In genomic region chr2:72994282-72994990, GRCh38 we compare ENCODE assay signal across 25 cellular contexts.
A peak's percentile ranks its signal among the peaks of the same experiment; 100 is the strongest.
DNase-seq lines count a peak whose midpoint lies in the region; ATAC-seq, FAIRE-seq and TF ChIP-seq lines count a peak whose summit lies in the region.
"Had no signal": no experiment of that assay in that cellular context is flagged by ENCODE, and none has a peak within 500 bp of the region (broad histone marks: within the 10 kb centered on the region; RNA-seq: fewer than 3 reads in every experiment).

No MANE protein-coding gene starts in this region.

- H3K9me3 ChIP-seq in A549 (no peaks in the 10 kb centered on the region), Peyer's patch (no peaks in the 10 kb centered on the region), kidney (ENCODE audit: control insufficient read depth in 1 of 2, low read length in 2 of 2) (no peaks in the 10 kb centered on the region), sigmoid colon (no peaks in the 10 kb centered on the region), left lung (no peaks in the 10 kb centered on the region)
- H3K9me3 ChIP-seq: heart left ventricle, left ventricle myocardium inferior, right lobe of liver, SK-N-SH had no signal

- POLR2A ChIA-PET in A549 (lab: Yijun Ruan, JAX): no interaction called here

- FAIRE-seq in A549 (lab: Jason Lieb, UNC): no peak
- FAIRE-seq in kidney (lab: Jason Lieb, UNC): no peak
- no peak for FAIRE-seq in D721Med (lab: Jason Lieb, UNC)
- FAIRE-seq: GM18507 had no signal

- H3K27me3 ChIP-seq in Peyer's patch: no peaks in the 10 kb centered on the region
- no peaks in the 10 kb centered on the region for H3K27me3 ChIP-seq in sigmoid colon
- H3K27me3 ChIP-seq in left lung: no peaks in the 10 kb centered on the region
- H3K27me3 ChIP-seq: heart left ventricle, right lobe of liver had no signal

- H3K4me1 ChIP-seq in A549 (no peaks in the 10 kb centered on the region), Peyer's patch (no peaks in the 10 kb centered on the region), kidney (ENCODE audit: control insufficient read depth in 1 of 2, insufficient read depth in 1 of 2, low read depth in 1 of 2, low read length in 2 of 2) (peaks cover 0 to 8% of the 10 kb centered on the region in 2 donors), sigmoid colon (no peaks in the 10 kb centered on the region), left lung (no peaks in the 10 kb centered on the region)

- TF ChIP-seq EP300 in A549 (IDR thresholded peaks at IDR 0.05) (no peak), sigmoid colon (IDR thresholded peaks at IDR 0.05) (no peak)

- DNase-seq in A549 (ENCODE audit: low read depth in 1 of 2, low spot score in 1 of 2): no peak
- DNase-seq in Peyer's patch: peak in 2 of 3 donors; percentile 14 to 30
- DNase-seq in kidney: peak; percentile 55
- DNase-seq in sigmoid colon: peak; percentile 50
- DNase-seq in NAMALWA (ENCODE audit: low spot score): no peak
- DNase-seq in D721Med (ENCODE audit: insufficient read length, low spot score): no peak
- no peak for DNase-seq in left lung
- DNase-seq: activated CD4-positive, alpha-beta T cell treated with anti-CD3 and anti-CD28 coated beads, Interleukin-2, amount 10 ng/mL, durations not matched to agents 7 days and 5 days; activated gamma-delta T cell; DMS 273 treated with DMSO at 0.1 percent for 48 hours; effector memory CD4-positive, alpha-beta T cell; foreskin fibroblast; HFFc6; left ventricle myocardium inferior; NCI-H1092 treated with DMSO at 0.1 percent for 48 hours; NCI-H2029; NCI-H2227 treated with DMSO at 0.1 percent for 48 hours; RPMI8226; SK-N-SH; T-helper 17 cell had no signal

- H3K4me2 ChIP-seq in A549: no peak overlapping the region
- H3K4me2 ChIP-seq: SK-N-SH had no signal

- no peak overlapping the region for H3K9ac ChIP-seq in kidney (ENCODE audit: low read length in 2 of 2)
- H3K9ac ChIP-seq: SK-N-SH had no signal

- CTCF ChIA-PET in A549 (lab: Yijun Ruan, JAX): interaction anchor here (0.8 to 18.2 kb wide), 16 partner anchors 10 to 183 kb away, joined by 3 to 190 read pairs (median 12); no protein-coding TSS in a partner anchor

- H3K27ac ChIP-seq in A549 (no peak overlapping the region), Peyer's patch (no peak overlapping the region), kidney (ENCODE audit: low read depth in 2 of 2, low read length in 2 of 2) (no peak overlapping the region), sigmoid colon (no peak overlapping the region), left lung (no peak overlapping the region)
- H3K27ac ChIP-seq: C4-2B, heart left ventricle, left ventricle myocardium inferior had no signal

- peak; percentile 16; the same call in 1 of the 2 replicates for TF ChIP-seq POLR2A in A549 (IDR thresholded peaks at IDR 0.05; ENCODE audit: low read length)
- TF ChIP-seq POLR2A in Peyer's patch (IDR thresholded peaks at IDR 0.05): no peak
- no peak for TF ChIP-seq POLR2A in sigmoid colon (IDR thresholded peaks at IDR 0.05)

- TF ChIP-seq RAD21 in A549 (conservative IDR thresholded peaks at IDR 0.05 in 1 of 2, IDR thresholded peaks at IDR 0.05 in 1 of 2): no peak

- H3K36me3 ChIP-seq in Peyer's patch: peaks cover 0 to 2% (median 0%) of the 10 kb centered on the region in 3 donors
- no peaks in the 10 kb centered on the region for H3K36me3 ChIP-seq in kidney (ENCODE audit: control insufficient read depth in 1 of 2, insufficient read depth in 2 of 2, low read length in 2 of 2)
- peaks cover 0 to 6% (median 0%) of the 10 kb centered on the region in 4 donors for H3K36me3 ChIP-seq in sigmoid colon
- H3K36me3 ChIP-seq in left lung: peaks cover 0 to 41% of the 10 kb centered on the region in 2 donors
- H3K36me3 ChIP-seq: right lobe of liver had no signal

- TF ChIP-seq CTCF in A549 (IDR thresholded peaks at IDR 0.05) (no peak), Peyer's patch (IDR thresholded peaks at IDR 0.05) (no peak), kidney (IDR thresholded peaks at IDR 0.05; ENCODE audit: borderline replicate concordance, extremely low read depth, insufficient read depth) (no peak), sigmoid colon (IDR thresholded peaks at IDR 0.05) (no peak), D721Med (IDR thresholded peaks at IDR 0.05; ENCODE audit: insufficient read depth, missing control alignments) (no peak), left lung (IDR thresholded peaks at IDR 0.05) (no peak)

- 89% methylated on average over 10 of the region's 10 CpGs for WGBS in A549 (ENCODE audit: missing lambda C conversion rate)
- 88 to 92% methylated on average over 10 of the region's 10 CpGs for WGBS in sigmoid colon, 2 donors

- H3K4me3 ChIP-seq in A549: no peak overlapping the region
- no peak overlapping the region for H3K4me3 ChIP-seq in Peyer's patch
- H3K4me3 ChIP-seq in kidney (ENCODE audit: low read length in 2 of 2): no peak overlapping the region
- no peak overlapping the region for H3K4me3 ChIP-seq in sigmoid colon
- H3K4me3 ChIP-seq in left lung: no peak overlapping the region
- H3K4me3 ChIP-seq: heart left ventricle, left ventricle myocardium inferior, right lobe of liver had no signal

- intact Hi-C loops in kidney (cut with DNase I): loop anchor here (10.0 kb wide), 1 partner anchor 170 kb away; no protein-coding TSS in a partner anchor
- intact Hi-C loops in sigmoid colon (cut with DNase I): loop anchor here (5.0 to 10.0 kb wide), 3 partner anchors 90 to 183 kb away; no protein-coding TSS in a partner anchor
- intact Hi-C loops in left lung (cut with DNase I): loop anchor here in 1 of 2 donors (5.0 kb wide), 1 partner anchor 168 kb away; no protein-coding TSS in a partner anchor

- ATAC-seq in A549 (peak in 1 of 2 experiments; percentile 7; a peak in 2 of 6 replicates), left lung (no peak)
- ATAC-seq: heart left ventricle; natural killer cell treated with Interleukin-12 subunit alpha and Interleukin-12 subunit beta and Interleukin-15 and Interleukin-18, amount 100 ng/mL, for 72 hours; T-helper 17 cell had no signal

TF ChIP-seq in A549, 52 proteins besides CTCF, POLR2A, EP300 and RAD21:
- TF ChIP-seq HEYL (CRISPR knock-in tag; IDR thresholded peaks at IDR 0.05): no peak

Comparison
In these comparisons a context has a peak if more than half of its experiments do, and no peak if none do; other contexts are left out.
1. DNase-seq: peak in Peyer's patch (2 of 3), kidney (single experiment) and sigmoid colon (single experiment); none in A549 (0 of 2), NAMALWA (single experiment), D721Med (single experiment) and left lung (0 of 2).